ENCODE assay signal across 23 cellular contexts in the genomic region with DNA sequence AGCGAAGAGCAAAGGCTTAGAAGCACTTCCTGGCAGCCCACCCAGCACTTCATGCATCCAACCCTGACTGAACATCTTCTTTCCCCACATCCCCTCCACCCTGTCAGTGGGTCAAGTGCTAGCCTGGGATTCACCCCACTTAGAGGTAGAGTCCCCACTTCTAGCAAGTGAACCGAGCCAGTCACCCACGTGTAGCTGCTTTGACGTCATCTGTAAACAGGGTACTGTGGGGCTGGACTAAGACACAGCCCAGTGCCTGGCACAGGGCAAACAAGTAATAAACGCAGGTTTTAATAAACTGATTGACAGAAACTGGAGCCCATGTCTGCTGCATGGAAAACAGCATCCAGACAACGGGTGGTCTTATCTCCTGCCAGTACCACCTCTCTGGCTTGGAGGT.
DNase-seq lines count a peak whose midpoint lies in the region; ATAC-seq and TF ChIP-seq lines count a peak whose summit lies in the region.
"Had no signal": no experiment of that assay in that cellular context is flagged by ENCODE, and none has a peak within 500 bp of the region (broad histone marks: within the 10 kb centered on the region; RNA-seq: fewer than 3 reads in every experiment).

No MANE protein-coding gene starts in this region.

- no peak for TF ChIP-seq POLR2A in transverse colon (IDR thresholded peaks at IDR 0.05)

- no peak overlapping the region for H3K4me3 Mint-ChIP-seq in activated CD8-positive, alpha-beta T cell treated with anti-CD3 and anti-CD28 coated beads for 36 hours
- no peak overlapping the region for H3K4me3 Mint-ChIP-seq in activated CD8-positive, alpha-beta T cell treated with anti-CD3 and anti-CD28 coated beads, Interleukin-2, amount 10 ng/mL, durations not matched to agents 7 days and 5 days
- H3K4me3 Mint-ChIP-seq: activated T-cell treated with anti-CD3 and anti-CD28 coated beads, Interleukin-2, amount 50 U/mL, for 72 hours; CD8-positive, alpha-beta memory T cell had no signal

- no peak for TF ChIP-seq CTCF in activated CD8-positive, alpha-beta T cell treated with anti-CD3 and anti-CD28 coated beads for 36 hours (IDR thresholded peaks at IDR 0.05)
- TF ChIP-seq CTCF in transverse colon (IDR thresholded peaks at IDR 0.05) = no peak

- ATAC-seq in activated CD8-positive, alpha-beta T cell treated with anti-CD3 and anti-CD28 coated beads for 36 hours = peak; percentile 63
- no peak for ATAC-seq in activated CD8-positive, alpha-beta T cell treated with anti-CD3 and anti-CD28 coated beads, Interleukin-2, amount 10 ng/mL, durations not matched to agents 7 days and 5 days
- ATAC-seq in HG02884 (IDR thresholded peaks at IDR 0.05; ENCODE audit: unreplicated experiment) = no peak

- in situ Hi-C loops in transverse colon (cut with MboI; ENCODE audit: low pct_ligation_motif_present in 1 of 4, low pct_unique_long_range_greater_than_20kb in 1 of 4, low sequenced_read_pairs in 3 of 4) = no loop called here
- in situ Hi-C loops in ACHN (cut with HindIII; ENCODE audit: low pct_ligation_motif_present, low pct_unique_long_range_greater_than_20kb, low sequenced_read_pairs) = no loop called here

- H3K36me3 ChIP-seq in duodenal mucosa (ENCODE audit: control insufficient read depth in 1 of 2, insufficient read depth in 2 of 2, low read length in 2 of 2) (no peaks in the 10 kb centered on the region), neuronal stem cell (replicated peaks in 1 of 2; ENCODE audit: control insufficient read depth in 2 of 2, insufficient read depth in 2 of 2, low read length in 2 of 2) (no peaks in the 10 kb centered on the region), transverse colon (no peaks in the 10 kb centered on the region)
- H3K36me3 ChIP-seq: ascending aorta had no signal

- CTCF ChIA-PET in activated CD8-positive, alpha-beta T cell treated with anti-CD3 and anti-CD28 coated beads for 36 hours (lab: Charles Lee) = interaction anchor here (2.0 kb wide), 1 partner anchor 10 kb away, joined by 6 read pairs; no protein-coding TSS in a partner anchor
- CTCF ChIA-PET in activated CD8-positive, alpha-beta T cell treated with anti-CD3 and anti-CD28 coated beads, Interleukin-2, amount 10 ng/mL, durations not matched to agents 7 days and 5 days (lab: Charles Lee) = interaction anchor here (1.6 kb wide), 1 partner anchor 59 kb away, joined by 5 read pairs; no protein-coding TSS in a partner anchor

- no peak overlapping the region for H3K4me2 ChIP-seq in neuronal stem cell (ENCODE audit: insufficient read depth, low read length, poor library complexity, severe bottlenecking)
- H3K4me2 ChIP-seq: PC-9 had no signal

- H2AK5ac ChIP-seq in neuronal stem cell (ENCODE audit: low read depth, low read length) = no peak overlapping the region

- H4K91ac ChIP-seq in neuronal stem cell (ENCODE audit: low read depth, low read length, poor library complexity) = no peak overlapping the region

- H3K9ac ChIP-seq in duodenal mucosa (ENCODE audit: low read depth in 1 of 2, low read length in 2 of 2) (peak overlapping the region; percentile 25 to 76), neuronal stem cell (ENCODE audit: low read depth, low read length, poor library complexity) (no peak overlapping the region)

- peaks cover 10% of the 10 kb centered on the region for H3K36me3 Mint-ChIP-seq in activated CD8-positive, alpha-beta T cell treated with anti-CD3 and anti-CD28 coated beads for 36 hours (ENCODE audit: low read depth)
- peaks cover 25% of the 10 kb centered on the region for H3K36me3 Mint-ChIP-seq in activated CD8-positive, alpha-beta T cell treated with anti-CD3 and anti-CD28 coated beads, Interleukin-2, amount 10 ng/mL, durations not matched to agents 7 days and 5 days (ENCODE audit: low read depth)

- POLR2A ChIA-PET in activated CD8-positive, alpha-beta T cell treated with anti-CD3 and anti-CD28 coated beads for 36 hours (lab: Charles Lee) = interaction anchor here (0.6 to 1.3 kb wide), 2 partner anchors 11 to 80 kb away, joined by 4 to 6 read pairs; no protein-coding TSS in a partner anchor
- POLR2A ChIA-PET in activated CD8-positive, alpha-beta T cell treated with anti-CD3 and anti-CD28 coated beads, Interleukin-2, amount 10 ng/mL, durations not matched to agents 7 days and 5 days (lab: Charles Lee) = no interaction called here

- H3K4me1 Mint-ChIP-seq in activated CD8-positive, alpha-beta T cell treated with anti-CD3 and anti-CD28 coated beads for 36 hours (ENCODE audit: low read depth) = peaks cover 48% of the 10 kb centered on the region
- H3K4me1 Mint-ChIP-seq in activated CD8-positive, alpha-beta T cell treated with anti-CD3 and anti-CD28 coated beads, Interleukin-2, amount 10 ng/mL, durations not matched to agents 7 days and 5 days (ENCODE audit: low read depth) = peaks cover 25% of the 10 kb centered on the region

- H3K14ac ChIP-seq in neuronal stem cell (ENCODE audit: low read length) = no peak overlapping the region

- H3K9me3 Mint-ChIP-seq in activated CD8-positive, alpha-beta T cell treated with anti-CD3 and anti-CD28 coated beads for 36 hours = no peaks in the 10 kb centered on the region
- no peaks in the 10 kb centered on the region for H3K9me3 Mint-ChIP-seq in activated CD8-positive, alpha-beta T cell treated with anti-CD3 and anti-CD28 coated beads, Interleukin-2, amount 10 ng/mL, durations not matched to agents 7 days and 5 days (ENCODE audit: insufficient read depth)
- H3K9me3 Mint-ChIP-seq: activated T-cell treated with anti-CD3 and anti-CD28 coated beads, Interleukin-2, amount 50 U/mL, for 72 hours; CD8-positive, alpha-beta memory T cell had no signal

- H3K4me1 ChIP-seq in duodenal mucosa (ENCODE audit: control insufficient read depth in 1 of 2, insufficient read depth in 2 of 2, low read length in 2 of 2) (peaks cover 76 to 82% of the 10 kb centered on the region in 2 donors), neuronal stem cell (ENCODE audit: control insufficient read depth in 2 of 2, insufficient read depth in 1 of 2, low read depth in 1 of 2, low read length in 2 of 2) (peaks cover 16 to 21% of the 10 kb centered on the region in 2 donors), transverse colon (peaks cover 74 to 92% (median 88%) of the 10 kb centered on the region in 4 donors)

- no peak overlapping the region for H2AFZ ChIP-seq in neuronal stem cell (ENCODE audit: low read length)
- H2AFZ ChIP-seq: PC-9 had no signal

- no peak overlapping the region for H2BK15ac ChIP-seq in neuronal stem cell (ENCODE audit: low read length)

- H3K18ac ChIP-seq in neuronal stem cell (ENCODE audit: low read length) = peak overlapping the region; percentile 19

- no peak overlapping the region for H3K4ac ChIP-seq in neuronal stem cell (ENCODE audit: low read length)

- no CpG with 5 or more reads among the region's 6 CpGs for whole genome bisulfite sequencing in neuronal stem cell (ENCODE audit: extremely low coverage in 2 of 2, insufficient read length in 2 of 2, insufficient replicate concordance in 1 of 2), 2 donors
- whole genome bisulfite sequencing in transverse colon (ENCODE audit: low coverage in 1 of 2), 2 donors = 40 to 57% methylated on average over 1 to 6 of the region's 6 CpGs

- H4K8ac ChIP-seq in neuronal stem cell (ENCODE audit: low read depth, low read length) = no peak overlapping the region

- no peaks in the 10 kb centered on the region for H3K79me1 ChIP-seq in neuronal stem cell (ENCODE audit: low read depth, low read length)

- H3K27me3 Mint-ChIP-seq in activated CD8-positive, alpha-beta T cell treated with anti-CD3 and anti-CD28 coated beads for 36 hours = no peaks in the 10 kb centered on the region
- no peaks in the 10 kb centered on the region for H3K27me3 Mint-ChIP-seq in activated CD8-positive, alpha-beta T cell treated with anti-CD3 and anti-CD28 coated beads, Interleukin-2, amount 10 ng/mL, durations not matched to agents 7 days and 5 days (ENCODE audit: low read depth)
- H3K27me3 Mint-ChIP-seq: CD8-positive, alpha-beta memory T cell had no signal

- H2BK120ac ChIP-seq in neuronal stem cell (ENCODE audit: low read depth, low read length) = no peak overlapping the region

- H2BK12ac ChIP-seq in neuronal stem cell (ENCODE audit: low read length) = no peak overlapping the region

- H3K27ac Mint-ChIP-seq in activated CD8-positive, alpha-beta T cell treated with anti-CD3 and anti-CD28 coated beads for 36 hours = no peak overlapping the region
- no peak overlapping the region for H3K27ac Mint-ChIP-seq in activated CD8-positive, alpha-beta T cell treated with anti-CD3 and anti-CD28 coated beads, Interleukin-2, amount 10 ng/mL, durations not matched to agents 7 days and 5 days
- H3K27ac Mint-ChIP-seq: activated T-cell treated with anti-CD3 and anti-CD28 coated beads, Interleukin-2, amount 50 U/mL, for 72 hours had no signal

- TF ChIP-seq EP300 in transverse colon (IDR thresholded peaks at IDR 0.05; ENCODE audit: low read depth) = no peak

- H3K27me3 ChIP-seq in duodenal mucosa (ENCODE audit: control insufficient read depth in 1 of 2, insufficient read depth in 2 of 2, low read length in 2 of 2) = no peaks in the 10 kb centered on the region
- H3K27me3 ChIP-seq in neuronal stem cell (ENCODE audit: control insufficient read depth in 3 of 3, insufficient read depth in 3 of 3, low read depth in 1 of 3, low read length in 3 of 3) = peaks cover 0 to 6% (median 0%) of the 10 kb centered on the region in 3 experiments
- no peaks in the 10 kb centered on the region for H3K27me3 ChIP-seq in transverse colon
- H3K27me3 ChIP-seq: ascending aorta, neutrophil had no signal

- intact Hi-C loops in activated CD8-positive, alpha-beta T cell treated with anti-CD3 and anti-CD28 coated beads for 36 hours (cut with micrococcal nuclease) = no loop called here
- intact Hi-C loops in transverse colon (cut with DNase I; ENCODE audit: low total_unique reads) = no loop called here

- H3K27ac ChIP-seq in duodenal mucosa (ENCODE audit: low read depth, low read length) (no peak overlapping the region), neuronal stem cell (replicated peaks; ENCODE audit: low read length) (no peak overlapping the region), transverse colon (peak overlapping the region; percentile 86 to 91 (median 86))
- H3K27ac ChIP-seq: 22Rv1, ascending aorta, neutrophil, PC-9, skin epidermis had no signal

- no peak for DNase-seq in activated CD8-positive, alpha-beta T cell treated with anti-CD3 and anti-CD28 coated beads for 36 hours
- DNase-seq in activated CD8-positive, alpha-beta T cell treated with anti-CD3 and anti-CD28 coated beads, Interleukin-2, amount 10 ng/mL, durations not matched to agents 7 days and 5 days = no peak
- DNase-seq in neuronal stem cell (ENCODE audit: low spot score) (no peak), transverse colon (peak; percentile 60), ACHN (no peak), HUDEP-2 (lab: John Stamatoyannopoulos, UW; ENCODE audit: unreplicated experiment in 76 of 76) (no peak)
- DNase-seq: activated naive CD4-positive, alpha-beta T cell treated with anti-CD3 and anti-CD28 coated beads, Interleukin-2, amount 50 U/mL, for 16 hours; activated T-cell treated with anti-CD3 and anti-CD28 coated beads, Interleukin-2, amount 50 U/mL, for 72 hours; CD8-positive, alpha-beta memory T cell; islet precursor cell; KG1; NCI-H1436 treated with DMSO at 0.1 percent for 48 hours; NCI-H2107; NCI-H524; PC-9; stimulated activated CD4-positive, alpha-beta T cell treated with anti-CD3 and anti-CD28 coated beads, Interleukin-1b, Interleukin-23, amount 100 ng/mL, for 48 hours; T-helper 1 cell had no signal

- H3K23ac ChIP-seq in neuronal stem cell (ENCODE audit: low read depth, low read length, poor library complexity) = no peak overlapping the region

- no peaks in the 10 kb centered on the region for H3K9me3 ChIP-seq in duodenal mucosa (ENCODE audit: control insufficient read depth in 1 of 2, low read length in 2 of 2)
- H3K9me3 ChIP-seq in neuronal stem cell (replicated peaks in 1 of 2; ENCODE audit: control insufficient read depth in 2 of 2, insufficient read depth in 1 of 2, low read depth in 1 of 2, low read length in 2 of 2) = no peaks in the 10 kb centered on the region
- no peaks in the 10 kb centered on the region for H3K9me3 ChIP-seq in transverse colon
- H3K9me3 ChIP-seq: ascending aorta, neutrophil had no signal

- no peak overlapping the region for H2BK5ac ChIP-seq in neuronal stem cell (ENCODE audit: low read length)

- no peak overlapping the region for H3K4me3 ChIP-seq in duodenal mucosa (ENCODE audit: low read depth in 1 of 2, low read length in 2 of 2)
- H3K4me3 ChIP-seq in neuronal stem cell (ENCODE audit: low read length in 2 of 2) = no peak overlapping the region
- H3K4me3 ChIP-seq in transverse colon = no peak overlapping the region
- H3K4me3 ChIP-seq: ascending aorta, PC-9, skin epidermis had no signal

Comparison
In these comparisons a context has a peak if more than half of its experiments do, and no peak if none do; other contexts are left out.
1. H3K27ac ChIP-seq: peak in transverse colon (4 of 4); none in duodenal mucosa (single experiment) and neuronal stem cell (single experiment).